Comparison of ENCODE assay signal across 10 cellular contexts in genomic region chr16:29731768-29732601, GRCh38. TPM values are rescaled to one million over a fixed set of nuclear protein-coding genes. Genes with fewer than 3 reads are reported as not detected.
DNase-seq lines count a peak whose midpoint lies in the region; ATAC-seq and TF ChIP-seq lines count a peak whose summit lies in the region.
"Not testable (repeated sequence)": the region's sequence is repeated elsewhere in the genome, so short reads cannot be mapped to it uniquely, and the experiment has no call there.
"Had no signal": no experiment of that assay in that cellular context is flagged by ENCODE, and none has a peak within 500 bp of the region (broad histone marks: within the 10 kb centered on the region; RNA-seq: fewer than 3 reads in every experiment).

No MANE protein-coding gene starts in this region.

- peak overlapping the region; percentile 78 for H3K4me2 ChIP-seq in OCI-LY7 (ENCODE audit: low read length)

- not testable (repeated sequence) for H3K9me2 ChIP-seq in OCI-LY7 (ENCODE audit: insufficient read depth, low read length)

- TF ChIP-seq CTCF in OCI-LY7 (conservative IDR thresholded peaks at IDR 0.05; ENCODE audit: low read length); transverse colon (IDR thresholded peaks at IDR 0.05): not testable (repeated sequence)

- BruUV-seq in OCI-LY7 (replicated peaks; lab: Mats Ljungman, UMichigan), result not testable (repeated sequence)

- DNase-seq in OCI-LY7 (ENCODE audit: low spot score), result peak; percentile 39
- DNase-seq in activated CD8-positive, alpha-beta memory T cell treated with anti-CD3 and anti-CD28 coated beads for 24 hours, result peak; percentile 85
- DNase-seq in activated naive CD8-positive, alpha-beta T cell treated with anti-CD3 and anti-CD28 coated beads, Interleukin-2, amount 50 U/mL, for 16 hours (ENCODE audit: low read depth, low spot score), result peak; percentile 67
- DNase-seq in stimulated activated CD4-positive, alpha-beta T cell treated with anti-CD3 and anti-CD28 coated beads, Interleukin-1b, Interleukin-23, amount 100 ng/mL, for 48 hours, result peak; percentile 87
- peak; percentile 44 for DNase-seq in transverse colon

- not testable (repeated sequence) for H3K79me2 ChIP-seq in OCI-LY7 (ENCODE audit: insufficient read depth, low read depth, low read length)

- TF ChIP-seq POLR2A in transverse colon (IDR thresholded peaks at IDR 0.05), result not testable (repeated sequence)

- CTCF ChIA-PET in OCI-LY7 (lab: Charles Lee; ENCODE audit: unreplicated experiment), result not testable (repeated sequence)

- H3K4me3 ChIP-seq in OCI-LY7 (ENCODE audit: low read depth, low read length, poor library complexity, severe bottlenecking), result peak overlapping the region; percentile 51
- H3K4me3 ChIP-seq in transverse colon, result not testable (repeated sequence)

- peaks cover 35% of the 10 kb centered on the region for H3K4me1 ChIP-seq in OCI-LY7 (ENCODE audit: insufficient read depth, low read length, poor library complexity, severe bottlenecking)
- peaks cover 0 to 25% (median 1%) of the 10 kb centered on the region in 4 donors for H3K4me1 ChIP-seq in transverse colon

- H4K20me1 ChIP-seq in OCI-LY7 (ENCODE audit: insufficient read depth, low read length), result not testable (repeated sequence)

- in situ Hi-C loops in transverse colon (cut with MboI; ENCODE audit: low pct_ligation_motif_present in 1 of 4, low pct_unique_long_range_greater_than_20kb in 1 of 4, low sequenced_read_pairs in 3 of 4), result not testable (repeated sequence)

- H3K27me3 ChIP-seq in transverse colon, result not testable (repeated sequence)

- ATAC-seq in GM18499 (IDR thresholded peaks at IDR 0.05; ENCODE audit: insufficient read depth, unreplicated experiment) (peak; percentile 43), GM21515 (IDR thresholded peaks at IDR 0.05; ENCODE audit: unreplicated experiment) (peak; percentile 55), HG03108 (IDR thresholded peaks at IDR 0.05; ENCODE audit: unreplicated experiment) (peak; percentile 56)

- H3K9me3 ChIP-seq in OCI-LY7 (ENCODE audit: low read length); transverse colon: not testable (repeated sequence)

- WGBS in transverse colon (ENCODE audit: low coverage in 1 of 2), 2 donors, result 67 to 70% methylated on average over 11 to 13 of the region's 13 CpGs

- intact Hi-C loops in OCI-LY7 (cut with micrococcal nuclease; ENCODE audit: unreplicated experiment); transverse colon (cut with DNase I; ENCODE audit: low total_unique reads): not testable (repeated sequence)

- peak overlapping the region; percentile 73 for H3K27ac ChIP-seq in OCI-LY7 (ENCODE audit: low read depth, low read length, poor library complexity, severe bottlenecking)
- peak overlapping the region in 1 of 4 donors; percentile 65 for H3K27ac ChIP-seq in transverse colon

- POLR2A ChIA-PET in OCI-LY7 (lab: Charles Lee), result interaction anchor here (0.6 to 1.8 kb wide), 7 partner anchors 30 to 821 kb away, joined by 3 to 6 read pairs (median 3); partner anchors contain the start of gene KIF22

- H3K36me3 ChIP-seq in OCI-LY7 (ENCODE audit: insufficient read depth, low read length); transverse colon: not testable (repeated sequence)

- TF ChIP-seq EP300 in transverse colon (IDR thresholded peaks at IDR 0.05; ENCODE audit: low read depth), result not testable (repeated sequence)

- H2AFZ ChIP-seq in OCI-LY7 (ENCODE audit: low read length), result peak overlapping the region; percentile 97; the same call in 1 of the 2 replicates

RNA-seq across cellular contexts. Expression of gene C16orf54, which starts 13.8 kb away (rescaled TPM):
- total RNA-seq in OCI-LY7 (2014; rRNA removed; shearing (Covaris generic)), result not detected in 2 replicates
- total RNA-seq in OCI-LY7 (2022), result 0.32 and 0.55 TPM in 2 replicates
- 1 to 10 TPM in 3 of 4 donors, not detected in 1; 3.0 to 8.2 (median 3.8) TPM for total RNA-seq in transverse colon

RNA-seq across cellular contexts. Expression of gene ZG16, which starts 46.1 kb away (rescaled TPM):
- not detected in 2 replicates for total RNA-seq in OCI-LY7 (2014; rRNA removed; shearing (Covaris generic))
- total RNA-seq in OCI-LY7 (2022) (not detected in 2 replicates), transverse colon (1,000 to 10,000 TPM in 1 of 4 donors, 100 to 1,000 TPM in 1, 10 to 100 TPM in 2; 73.4 to 1,268 (median 104) TPM)
- total RNA-seq: cardiac septum, osteoblast had no signal

RNA-seq across cellular contexts. Expression of gene QPRT, which starts 53.0 kb away (rescaled TPM):
- 9.4 and 10.6 TPM in 2 replicates for total RNA-seq in OCI-LY7 (2014; rRNA removed; shearing (Covaris generic))
- total RNA-seq in OCI-LY7 (2022) (12.6 and 15.8 TPM in 2 replicates), transverse colon (10 to 100 TPM; 14.3 to 65.8 (median 26.3) TPM)

RNA-seq across cellular contexts. Expression of gene KIF22, which starts 58.6 kb away (rescaled TPM):
- 315 and 339 TPM in 2 replicates for total RNA-seq in OCI-LY7 (2014; rRNA removed; shearing (Covaris generic))
- total RNA-seq in OCI-LY7 (2022) (232 and 253 TPM in 2 replicates), transverse colon (100 to 1,000 TPM in 1 of 4 donors, 10 to 100 TPM in 3; 37.6 to 159 (median 59.5) TPM)

Comparison
In these comparisons a context has a peak if more than half of its experiments do, and no peak if none do; other contexts are left out.
1. RNA of gene ZG16, which starts 46.1 kb away (total RNA-seq): 73.4 to 1,268 TPM in transverse colon; not detected in OCI-LY7; every median in the first group is over 10 times any median in the second.
2. Peak in every context shown above with its lines, with median percentiles within 50 percentile points of each other: ATAC-seq and DNase-seq.